ENCODE assay signal across 9 cellular contexts in genomic region chr12:54281694-54282093, GRCh38. TPM values are rescaled to one million over a fixed set of nuclear protein-coding genes. Genes with fewer than 3 reads are reported as not detected.
DNase-seq lines count a peak whose midpoint lies in the region; ATAC-seq, FAIRE-seq and TF ChIP-seq lines count a peak whose summit lies in the region.
"Not testable (repeated sequence)": the region's sequence is repeated elsewhere in the genome, so short reads cannot be mapped to it uniquely, and the experiment has no call there.
"Had no signal": no experiment of that assay in that cellular context is flagged by ENCODE, and none has a peak within 500 bp of the region (broad histone marks: within the 10 kb centered on the region; RNA-seq: fewer than 3 reads in every experiment).

No MANE protein-coding gene starts in this region.

- not testable (repeated sequence) for BruUV-seq in HepG2 (replicated peaks; lab: Mats Ljungman, UMichigan)

- peak; percentile 56 for DNase-seq in OCI-M1 (lab: John Stamatoyannopoulos, UW)
- not testable (repeated sequence) for DNase-seq in body of pancreas; fibroblast of mammary gland (ENCODE audit: low read depth); HepG2 (ENCODE audit: low spot score); pancreas; thyroid gland

- peak overlapping the region; percentile 91 to 100 (median 98) for H3K9ac ChIP-seq in BLaER1 treated with 17β-estradiol and CSF1 and Interleukin-3, amounts not matched to agents 10 nM and 100 nM
- peak overlapping the region; percentile 100 for H3K9ac ChIP-seq in HepG2 (ENCODE audit: insufficient read depth, low read depth, low read length)

- H2AFZ ChIP-seq in HepG2 (ENCODE audit: low read length): not testable (repeated sequence)

- intact Hi-C loops in body of pancreas (cut with DNase I); HepG2 (cut with micrococcal nuclease; ENCODE audit: unreplicated experiment); pancreas (cut with DNase I); thyroid gland (cut with DNase I): not testable (repeated sequence)

- POLR2A ChIA-PET in HEK293 (lab: Yijun Ruan, JAX) (interaction anchor here (0.7 to 4.5 kb wide), 12 partner anchors 11 to 77 kb away, joined by 3 to 113 read pairs (median 8); partner anchors contain the start of genes COPZ1 and NFE2), HepG2 (lab: Yijun Ruan, JAX) (interaction anchor here (2.8 to 4.5 kb wide), 5 partner anchors 13 to 77 kb away, joined by 16 to 176 read pairs (median 53); partner anchors contain the start of genes COPZ1 and NFE2)

- 3 to 5% methylated on average over 4 of the region's 4 CpGs for WGBS in body of pancreas, 2 donors
- WGBS in HepG2 (ENCODE audit: low lambda C conversion rate): under 1% methylated on average over 4 of the region's 4 CpGs
- WGBS in pancreas, 2 donors: 6 to 8% methylated on average over 4 of the region's 4 CpGs
- WGBS in thyroid gland, 2 donors: 11 to 15% methylated on average over 4 of the region's 4 CpGs

- ATAC-seq in body of pancreas, HepG2, pancreas: not testable (repeated sequence)

- in situ Hi-C loops in HepG2 (cut with HindIII; ENCODE audit: extremely low pct_ligation_motif_present, low pct_unique_long_range_greater_than_20kb): loop anchor here (5.0 kb wide), 1 partner anchor 46 kb away; the partner anchor contains the start of gene COPZ1

- H3K27ac ChIP-seq in BLaER1 treated with 17β-estradiol and CSF1 and Interleukin-3, amounts not matched to agents 10 nM and 100 nM: peak overlapping the region; percentile 90 to 100 (median 97); a peak in 21 of 22 replicates
- peak overlapping the region; percentile 94; the same call in 1 of the 2 replicates for H3K27ac ChIP-seq in HEK293 (ENCODE audit: extremely low read depth, low read depth, low read length)
- peak overlapping the region in 3 of 4 donors; percentile 84 to 99 (median 95) for H3K27ac ChIP-seq in body of pancreas
- peak overlapping the region; percentile 96 for H3K27ac ChIP-seq in HepG2 (ENCODE audit: extremely low read length, insufficient read depth, low read length)
- peak overlapping the region in 3 of 4 donors; percentile 95 to 96 (median 96) for H3K27ac ChIP-seq in pancreas
- H3K27ac ChIP-seq in thyroid gland: peak overlapping the region; percentile 47 to 98 (median 97)

- TF ChIP-seq POLR2A in body of pancreas (IDR thresholded peaks at IDR 0.05); HepG2 (IDR thresholded peaks at IDR 0.05; ENCODE audit: insufficient read depth in 1 of 2, low read depth in 2 of 2, low read length in 2 of 2); thyroid gland (IDR thresholded peaks at IDR 0.05): not testable (repeated sequence)

- not testable (repeated sequence) for TF ChIP-seq CTCF in HEK293 (tag by site-specific recombination; IDR thresholded peaks at IDR 0.05); body of pancreas (IDR thresholded peaks at IDR 0.05); fibroblast of mammary gland (conservative IDR thresholded peaks at IDR 0.05; ENCODE audit: control insufficient read depth, insufficient read depth, low read depth, low read length); HepG2 (CRISPR knock-in tag; IDR thresholded peaks at IDR 0.05); pancreas (IDR thresholded peaks at IDR 0.05); thyroid gland (IDR thresholded peaks at IDR 0.05)

- not testable (repeated sequence) for TF ChIP-seq RAD21 in HepG2 (CRISPR knock-in tag; IDR thresholded peaks at IDR 0.05)

- peaks cover 52 to 65% (median 58%) of the 10 kb centered on the region in 11 experiments for H4K20me1 ChIP-seq in BLaER1 treated with 17β-estradiol and CSF1 and Interleukin-3, amounts not matched to agents 10 nM and 100 nM
- H4K20me1 ChIP-seq in HepG2 (ENCODE audit: insufficient read depth, low read length): peaks cover 51% of the 10 kb centered on the region

- H3K4me3 ChIP-seq in BLaER1 treated with 17β-estradiol and CSF1 and Interleukin-3, amounts not matched to agents 10 nM and 100 nM: peak overlapping the region; percentile 62 to 88 (median 82)
- H3K4me3 ChIP-seq in HEK293 (ENCODE audit: low read depth, low read length) (peak overlapping the region; percentile 99), body of pancreas (peak overlapping the region; percentile 52 to 62), fibroblast of mammary gland (ENCODE audit: control insufficient read depth, low read depth, low read length) (peak overlapping the region; percentile 99), HepG2 (replicated peaks in 1 of 3; ENCODE audit: insufficient read depth in 1 of 3, low read depth in 2 of 3, low read length in 3 of 3) (peak overlapping the region; percentile 73 to 79 (median 76)), pancreas (peak overlapping the region; percentile 54 to 78 (median 76)), thyroid gland (replicated peaks in 1 of 3) (peak overlapping the region; percentile 12 to 67 (median 15))

- FAIRE-seq in HepG2 (lab: Jason Lieb, UNC); pancreas (lab: Jason Lieb, UNC): not testable (repeated sequence)

- H3K36me3 ChIP-seq in BLaER1 treated with 17β-estradiol and CSF1 and Interleukin-3, amounts not matched to agents 10 nM and 100 nM: peaks cover 51 to 80% (median 62%) of the 10 kb centered on the region in 11 experiments
- H3K36me3 ChIP-seq in HEK293 (ENCODE audit: control insufficient read depth in 2 of 2, insufficient read depth in 1 of 2, low read length in 2 of 2) (peaks cover 35 to 75% of the 10 kb centered on the region in 2 experiments), body of pancreas (replicated peaks in 1 of 2; ENCODE audit: insufficient read depth in 1 of 2, low read depth in 2 of 2) (peaks cover 8 to 22% of the 10 kb centered on the region in 2 donors), HepG2 (replicated peaks in 1 of 2; ENCODE audit: control insufficient read depth in 1 of 2, insufficient read depth in 2 of 2, low read length in 2 of 2) (peaks cover 9 to 51% of the 10 kb centered on the region in 2 experiments), pancreas (peaks cover 4 to 29% (median 17%) of the 10 kb centered on the region in 3 donors), thyroid gland (peaks cover 45 to 47% of the 10 kb centered on the region in 2 donors)

- peak overlapping the region; percentile 90 to 98 (median 95) for H3K4me2 ChIP-seq in BLaER1 treated with 17β-estradiol and CSF1 and Interleukin-3, amounts not matched to agents 10 nM and 100 nM
- H3K4me2 ChIP-seq in HepG2 (ENCODE audit: low read depth, low read length): peak overlapping the region; percentile 79

- not testable (repeated sequence) for TF ChIP-seq EP300 in HepG2 (IDR thresholded peaks at IDR 0.05; ENCODE audit: low read depth in 2 of 2, low read length in 2 of 2); HepG2 (CRISPR knock-in tag; IDR thresholded peaks at IDR 0.05; ENCODE audit: borderline replicate concordance)

- H3K79me2 ChIP-seq in HepG2 (ENCODE audit: insufficient read depth, low read length): peaks cover 67% of the 10 kb centered on the region

- H3K27me3 ChIP-seq in BLaER1 treated with 17β-estradiol and CSF1 and Interleukin-3, amounts not matched to agents 10 nM and 100 nM; body of pancreas; HepG2 (ENCODE audit: control insufficient read depth in 1 of 2, insufficient read depth in 2 of 2, low read length in 2 of 2); pancreas; thyroid gland: not testable (repeated sequence)

- not testable (repeated sequence) for H3K9me3 ChIP-seq in BLaER1 treated with 17β-estradiol and CSF1 and Interleukin-3, amounts not matched to agents 10 nM and 100 nM (replicated peaks in 1 of 11); HEK293 (ENCODE audit: control insufficient read depth, insufficient read depth, low read depth, low read length); body of pancreas; HepG2 (ENCODE audit: low read length); pancreas; thyroid gland

- peaks cover 25 to 67% (median 42%) of the 10 kb centered on the region in 10 experiments for H3K4me1 ChIP-seq in BLaER1 treated with 17β-estradiol and CSF1 and Interleukin-3, amounts not matched to agents 10 nM and 100 nM
- H3K4me1 ChIP-seq in HEK293 (ENCODE audit: control insufficient read depth, insufficient read depth, low read length): not testable (repeated sequence)
- H3K4me1 ChIP-seq in body of pancreas (peaks cover 58% of the 10 kb centered on the region), HepG2 (ENCODE audit: insufficient read depth, low read length) (peaks cover 66% of the 10 kb centered on the region), pancreas (peaks cover 17 to 44% (median 30%) of the 10 kb centered on the region in 3 donors), thyroid gland (peaks cover 44 to 53% of the 10 kb centered on the region in 2 donors)

- CTCF ChIA-PET in HEK293 (lab: Yijun Ruan, JAX): interaction anchor here (0.7 to 2.8 kb wide), 6 partner anchors 9 to 79 kb away, joined by 3 to 19 read pairs (median 7); partner anchors contain the start of gene COPZ1
- CTCF ChIA-PET in HepG2 (lab: Yijun Ruan, JAX; ENCODE audit: low intra/inter-chr PET ratio, low total read pairs): not testable (repeated sequence)

RNA-seq across cellular contexts. Expression of gene HNRNPA1, which starts 1.2 kb away (rescaled TPM):
- total RNA-seq in body of pancreas: 100 to 1,000 TPM; 246 to 247 TPM
- 1,820 and 2,673 TPM in 2 replicates for total RNA-seq in HepG2 (2016; rRNA removed; fragmentation: Illumina TruSeq; extraction: Trizol)
- total RNA-seq in HepG2 (2016; cell fraction: cytosol; rRNA removed; fragmentation: Illumina TruSeq; extraction: Trizol; ENCODE audit: low read depth): 661 and 834 TPM in 2 replicates
- total RNA-seq in HepG2 (2016; cell fraction: insoluble cytoplasmic fraction; rRNA removed; fragmentation: Illumina TruSeq; extraction: Trizol): 1,900 and 2,565 TPM in 2 replicates
- 1,646 and 2,012 TPM in 2 replicates for total RNA-seq in HepG2 (2016; cell fraction: membrane; rRNA removed; fragmentation: Illumina TruSeq; extraction: Trizol)
- 924 and 962 TPM in 2 replicates for total RNA-seq in HepG2 (2016; cell fraction: nucleus; rRNA removed; fragmentation: Illumina TruSeq; extraction: Trizol)
- polyA plus RNA-seq in HepG2 (2011; rRNA removed): 480 and 535 TPM in 2 replicates
- 613 and 623 TPM in 2 replicates for polyA plus RNA-seq in HepG2 (2011; cell fraction: cytosol; rRNA removed)
- 402 and 463 TPM in 2 replicates for polyA plus RNA-seq in HepG2 (2011; cell fraction: nucleus; rRNA removed)
- polyA plus RNA-seq in HepG2 (2012): 1,081 and 1,908 TPM in 2 replicates
- polyA plus RNA-seq in HepG2 (2016; cell fraction: cytosol; fragmentation: Illumina TruSeq; extraction: Trizol; ENCODE audit: low read depth): 1,228 and 1,423 TPM in 2 replicates
- 4,120 and 4,455 TPM in 2 replicates for polyA plus RNA-seq in HepG2 (2016; cell fraction: insoluble cytoplasmic fraction; fragmentation: Illumina TruSeq; extraction: Trizol; ENCODE audit: low read depth)
- 2,490 and 3,014 TPM in 2 replicates for polyA plus RNA-seq in HepG2 (2016; cell fraction: membrane; fragmentation: Illumina TruSeq; extraction: Trizol; ENCODE audit: low read depth)
- polyA plus RNA-seq in HepG2 (2016; cell fraction: nucleus; fragmentation: Illumina TruSeq; extraction: Trizol; ENCODE audit: insufficient read depth, low read depth): 1,903 and 1,961 TPM in 2 replicates
- polyA minus RNA-seq in HepG2 (2011; rRNA and poly(A)+ RNA removed; ENCODE audit: low replicate concordance): 314 and 476 TPM in 2 replicates
- polyA minus RNA-seq in HepG2 (2011; cell fraction: cytosol; rRNA and poly(A)+ RNA removed): 569 and 577 TPM in 2 replicates
- 681 and 757 TPM in 2 replicates for polyA minus RNA-seq in HepG2 (2011; cell fraction: nucleus; rRNA and poly(A)+ RNA removed)
- 100 to 1,000 TPM; 266 to 784 (median 527) TPM for total RNA-seq in pancreas
- 100 to 1,000 TPM; 477 to 641 TPM for polyA plus RNA-seq in pancreas
- 100 to 1,000 TPM; 298 to 519 (median 435) TPM for total RNA-seq in thyroid gland

RNA-seq across cellular contexts. Expression of gene CBX5, which starts 1.8 kb away (rescaled TPM):
- total RNA-seq in body of pancreas: 10 to 100 TPM; 27.0 to 34.3 TPM
- 22.2 and 45.4 TPM in 2 replicates for total RNA-seq in HepG2 (2016; rRNA removed; fragmentation: Illumina TruSeq; extraction: Trizol)
- total RNA-seq in HepG2 (2016; cell fraction: cytosol; rRNA removed; fragmentation: Illumina TruSeq; extraction: Trizol; ENCODE audit: low read depth): 3.0 TPM in 2 replicates
- total RNA-seq in HepG2 (2016; cell fraction: insoluble cytoplasmic fraction; rRNA removed; fragmentation: Illumina TruSeq; extraction: Trizol): 20.1 and 44.7 TPM in 2 replicates
- total RNA-seq in HepG2 (2016; cell fraction: membrane; rRNA removed; fragmentation: Illumina TruSeq; extraction: Trizol): 9.1 and 9.7 TPM in 2 replicates
- 19.3 and 21.1 TPM in 2 replicates for total RNA-seq in HepG2 (2016; cell fraction: nucleus; rRNA removed; fragmentation: Illumina TruSeq; extraction: Trizol)
- polyA plus RNA-seq in HepG2 (2011; rRNA removed): 10.5 and 16.0 TPM in 2 replicates
- 6.7 and 8.9 TPM in 2 replicates for polyA plus RNA-seq in HepG2 (2011; cell fraction: cytosol; rRNA removed)
- polyA plus RNA-seq in HepG2 (2011; cell fraction: nucleus; rRNA removed): 5.7 and 6.4 TPM in 2 replicates
- 8.5 and 12.6 TPM in 2 replicates for polyA plus RNA-seq in HepG2 (2012)
- polyA plus RNA-seq in HepG2 (2016; cell fraction: cytosol; fragmentation: Illumina TruSeq; extraction: Trizol; ENCODE audit: low read depth): 5.0 and 5.3 TPM in 2 replicates
- polyA plus RNA-seq in HepG2 (2016; cell fraction: insoluble cytoplasmic fraction; fragmentation: Illumina TruSeq; extraction: Trizol; ENCODE audit: low read depth): 32.3 and 33.7 TPM in 2 replicates
- 6.0 and 6.2 TPM in 2 replicates for polyA plus RNA-seq in HepG2 (2016; cell fraction: membrane; fragmentation: Illumina TruSeq; extraction: Trizol; ENCODE audit: low read depth)
- 17.7 and 19.9 TPM in 2 replicates for polyA plus RNA-seq in HepG2 (2016; cell fraction: nucleus; fragmentation: Illumina TruSeq; extraction: Trizol; ENCODE audit: insufficient read depth, low read depth)
- 23.7 and 77.0 TPM in 2 replicates for polyA minus RNA-seq in HepG2 (2011; rRNA and poly(A)+ RNA removed; ENCODE audit: low replicate concordance)
- 20.8 and 23.0 TPM in 2 replicates for polyA minus RNA-seq in HepG2 (2011; cell fraction: cytosol; rRNA and poly(A)+ RNA removed)
- 16.2 and 18.3 TPM in 2 replicates for polyA minus RNA-seq in HepG2 (2011; cell fraction: nucleus; rRNA and poly(A)+ RNA removed)
- 10 to 100 TPM; 22.7 to 41.4 (median 31.8) TPM for total RNA-seq in pancreas
- polyA plus RNA-seq in pancreas: 10 to 100 TPM in 1 of 2 donors, 1 to 10 TPM in 1; 5.9 to 10.0 TPM
- total RNA-seq in thyroid gland: 10 to 100 TPM; 56.2 to 97.4 (median 87.1) TPM

RNA-seq across cellular contexts. Expression of gene NFE2, which starts 19.1 kb away (rescaled TPM):
- total RNA-seq in body of pancreas: under 1 TPM in 1 of 2 donors, not detected in 1; 0.26 TPM
- 7.8 and 8.5 TPM in 2 replicates for total RNA-seq in HepG2 (2016; rRNA removed; fragmentation: Illumina TruSeq; extraction: Trizol)
- 2.9 and 3.4 TPM in 2 replicates for total RNA-seq in HepG2 (2016; cell fraction: cytosol; rRNA removed; fragmentation: Illumina TruSeq; extraction: Trizol; ENCODE audit: low read depth)
- 7.5 and 8.1 TPM in 2 replicates for total RNA-seq in HepG2 (2016; cell fraction: insoluble cytoplasmic fraction; rRNA removed; fragmentation: Illumina TruSeq; extraction: Trizol)
- total RNA-seq in HepG2 (2016; cell fraction: membrane; rRNA removed; fragmentation: Illumina TruSeq; extraction: Trizol): 6.2 and 6.6 TPM in 2 replicates
- total RNA-seq in HepG2 (2016; cell fraction: nucleus; rRNA removed; fragmentation: Illumina TruSeq; extraction: Trizol): 5.7 and 6.3 TPM in 2 replicates
- polyA plus RNA-seq in HepG2 (2011; rRNA removed): 4.1 and 4.5 TPM in 2 replicates
- polyA plus RNA-seq in HepG2 (2011; cell fraction: cytosol; rRNA removed): 2.5 and 3.0 TPM in 2 replicates
- 3.5 and 3.8 TPM in 2 replicates for polyA plus RNA-seq in HepG2 (2011; cell fraction: nucleus; rRNA removed)
- 1.3 and 1.8 TPM in 2 replicates for polyA plus RNA-seq in HepG2 (2012)
- 1.9 and 3.1 TPM in 2 replicates for polyA plus RNA-seq in HepG2 (2016; cell fraction: cytosol; fragmentation: Illumina TruSeq; extraction: Trizol; ENCODE audit: low read depth)
- polyA plus RNA-seq in HepG2 (2016; cell fraction: insoluble cytoplasmic fraction; fragmentation: Illumina TruSeq; extraction: Trizol; ENCODE audit: low read depth): 10.3 and 10.9 TPM in 2 replicates
- 3.7 and 4.5 TPM in 2 replicates for polyA plus RNA-seq in HepG2 (2016; cell fraction: membrane; fragmentation: Illumina TruSeq; extraction: Trizol; ENCODE audit: low read depth)
- polyA plus RNA-seq in HepG2 (2016; cell fraction: nucleus; fragmentation: Illumina TruSeq; extraction: Trizol; ENCODE audit: insufficient read depth, low read depth): 11.6 and 14.3 TPM in 2 replicates
- polyA minus RNA-seq in HepG2 (2011; rRNA and poly(A)+ RNA removed; ENCODE audit: low replicate concordance): 1.7 and 3.8 TPM in 2 replicates
- 0.49 and 2.3 TPM in 2 replicates for polyA minus RNA-seq in HepG2 (2011; cell fraction: cytosol; rRNA and poly(A)+ RNA removed)
- 1.0 and 1.7 TPM in 2 replicates for polyA minus RNA-seq in HepG2 (2011; cell fraction: nucleus; rRNA and poly(A)+ RNA removed)
- under 1 TPM in 5 of 6 donors, not detected in 1; 0.16 to 0.58 (median 0.47) TPM for total RNA-seq in pancreas
- under 1 TPM; 0.28 to 0.34 TPM for polyA plus RNA-seq in pancreas
- 1 to 10 TPM in 1 of 4 donors, under 1 TPM in 3; 0.56 to 1.7 (median 0.61) TPM for total RNA-seq in thyroid gland
- total RNA-seq: activated T-helper 17 cell treated with anti-CD3 and anti-CD28 coated beads, Interleukin-2, amount 50 U/mL, for 72 hours had no signal

RNA-seq across cellular contexts. Expression of gene COPZ1, which starts 43.2 kb away (rescaled TPM):
- total RNA-seq in body of pancreas (10 to 100 TPM; 34.3 to 71.3 TPM), HepG2 (2016; rRNA removed; fragmentation: Illumina TruSeq; extraction: Trizol) (125 and 201 TPM in 2 replicates), pancreas (100 to 1,000 TPM in 5 of 6 donors, 10 to 100 TPM in 1; 76.6 to 115 (median 110) TPM), thyroid gland (100 to 1,000 TPM; 181 to 284 (median 236) TPM)
- 20.4 and 22.6 TPM in 2 replicates for total RNA-seq in HepG2 (2016; cell fraction: cytosol; rRNA removed; fragmentation: Illumina TruSeq; extraction: Trizol; ENCODE audit: low read depth)
- total RNA-seq in HepG2 (2016; cell fraction: insoluble cytoplasmic fraction; rRNA removed; fragmentation: Illumina TruSeq; extraction: Trizol): 123 and 217 TPM in 2 replicates
- total RNA-seq in HepG2 (2016; cell fraction: membrane; rRNA removed; fragmentation: Illumina TruSeq; extraction: Trizol): 45.5 and 48.0 TPM in 2 replicates
- total RNA-seq in HepG2 (2016; cell fraction: nucleus; rRNA removed; fragmentation: Illumina TruSeq; extraction: Trizol): 42.3 and 53.2 TPM in 2 replicates
- polyA plus RNA-seq in HepG2 (2011; rRNA removed) (134 and 184 TPM in 2 replicates), pancreas (10 to 100 TPM; 44.6 to 86.6 TPM)
- 121 and 141 TPM in 2 replicates for polyA plus RNA-seq in HepG2 (2011; cell fraction: cytosol; rRNA removed)
- polyA plus RNA-seq in HepG2 (2011; cell fraction: nucleus; rRNA removed): 41.8 and 48.0 TPM in 2 replicates
- polyA plus RNA-seq in HepG2 (2012): 118 and 217 TPM in 2 replicates
- 37.1 and 37.6 TPM in 2 replicates for polyA plus RNA-seq in HepG2 (2016; cell fraction: cytosol; fragmentation: Illumina TruSeq; extraction: Trizol; ENCODE audit: low read depth)
- polyA plus RNA-seq in HepG2 (2016; cell fraction: insoluble cytoplasmic fraction; fragmentation: Illumina TruSeq; extraction: Trizol; ENCODE audit: low read depth): 312 and 355 TPM in 2 replicates
- polyA plus RNA-seq in HepG2 (2016; cell fraction: membrane; fragmentation: Illumina TruSeq; extraction: Trizol; ENCODE audit: low read depth): 61.8 and 63.8 TPM in 2 replicates
- polyA plus RNA-seq in HepG2 (2016; cell fraction: nucleus; fragmentation: Illumina TruSeq; extraction: Trizol; ENCODE audit: insufficient read depth, low read depth): 112 and 113 TPM in 2 replicates
- 102 and 206 TPM in 2 replicates for polyA minus RNA-seq in HepG2 (2011; rRNA and poly(A)+ RNA removed; ENCODE audit: low replicate concordance)
- polyA minus RNA-seq in HepG2 (2011; cell fraction: cytosol; rRNA and poly(A)+ RNA removed): 105 and 134 TPM in 2 replicates
- polyA minus RNA-seq in HepG2 (2011; cell fraction: nucleus; rRNA and poly(A)+ RNA removed): 37.2 and 53.7 TPM in 2 replicates

Comparison
In these comparisons a context has a peak if more than half of its experiments do, and no peak if none do; other contexts are left out.
1. H3K4me3 ChIP-seq: peak in every context shown above with its lines; median percentile 99 in HEK293; 99 in fibroblast of mammary gland; 82 in BLaER1 treated with 17β-estradiol and CSF1 and Interleukin-3, amounts not matched to agents 10 nM and 100 nM; 76 in HepG2; 76 in pancreas; 57 in body of pancreas; 15 in thyroid gland.